ENCODE assay signal across 8 cellular contexts in the genomic region with DNA sequence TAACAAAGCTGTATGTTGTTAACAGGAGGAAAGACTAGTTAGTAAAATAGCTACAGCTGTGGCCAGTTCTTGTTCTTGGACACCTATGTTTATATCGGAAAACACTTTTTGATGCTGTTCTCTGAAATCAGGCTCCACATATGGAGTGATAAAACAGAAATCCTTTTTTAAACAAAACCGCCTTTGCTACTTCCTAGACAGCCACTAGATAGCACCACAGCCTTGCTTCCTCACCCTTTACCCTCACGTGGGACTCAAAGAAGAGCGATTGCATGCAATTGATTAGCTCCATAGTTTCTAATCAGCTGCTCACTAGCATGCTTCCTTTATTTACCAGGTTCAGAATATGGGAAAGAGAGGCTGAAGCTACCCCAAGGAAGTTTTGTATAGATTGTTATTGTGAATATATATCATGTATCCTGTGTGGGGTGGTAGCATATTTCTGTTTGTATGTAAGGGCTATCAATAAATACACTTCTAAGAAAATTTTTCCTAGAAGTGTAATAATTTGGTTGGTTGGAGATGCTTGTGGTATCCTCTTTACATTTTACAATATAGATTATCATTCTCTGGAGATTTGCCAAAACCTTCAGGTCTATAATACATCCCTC. TPM values are rescaled to one million over a fixed set of nuclear protein-coding genes. Genes with fewer than 3 reads are reported as not detected.
DNase-seq lines count a peak whose midpoint lies in the region; ATAC-seq, FAIRE-seq and TF ChIP-seq lines count a peak whose summit lies in the region.

No MANE protein-coding gene starts in this region.

- no peak overlapping the region for H3K27ac Mint-ChIP-seq in astrocyte (ENCODE audit: unreplicated experiment)
- no peak overlapping the region for H3K27ac Mint-ChIP-seq in CD14-positive monocyte

- peaks cover 5% of the 10 kb centered on the region for H3K4me1 ChIP-seq in astrocyte (ENCODE audit: insufficient read depth, low read length)
- H3K4me1 ChIP-seq in left lung = peaks cover 0 to 15% of the 10 kb centered on the region in 2 donors

- H3K9me3 Mint-ChIP-seq in astrocyte (ENCODE audit: unreplicated experiment) = no peaks in the 10 kb centered on the region
- no peaks in the 10 kb centered on the region for H3K9me3 Mint-ChIP-seq in CD14-positive monocyte

- H4K20me1 ChIP-seq in astrocyte (ENCODE audit: insufficient read depth, low read length) = no peaks in the 10 kb centered on the region

- H3K4me1 Mint-ChIP-seq in astrocyte (ENCODE audit: low read depth, unreplicated experiment) (no peaks in the 10 kb centered on the region), CD14-positive monocyte (peaks cover 13% of the 10 kb centered on the region)

- H3K36me3 ChIP-seq in astrocyte (ENCODE audit: insufficient read depth, low read length) (no peaks in the 10 kb centered on the region), left lung (no peaks in the 10 kb centered on the region)

- no peak for FAIRE-seq in astrocyte (lab: Jason Lieb, UNC)

- peak; percentile 70 for DNase-seq in AG08395 (ENCODE audit: low spot score)
- DNase-seq in NCI-H526 treated with DMSO at 0.1 percent for 48 hours (lab: John Stamatoyannopoulos, UW) = peak; percentile 37
- DNase-seq in astrocyte (ENCODE audit: low read depth) = peak; percentile 22
- no peak for DNase-seq in left lung
- no peak for DNase-seq in CD14-positive monocyte (ENCODE audit: low spot score)
- DNase-seq in HuH-7.5 (ENCODE audit: low spot score) = no peak

- H3K79me2 ChIP-seq in astrocyte (ENCODE audit: insufficient read depth, low read length) = peaks cover 6% of the 10 kb centered on the region

- H3K36me3 Mint-ChIP-seq in astrocyte (ENCODE audit: low read depth, unreplicated experiment) (no peaks in the 10 kb centered on the region), CD14-positive monocyte (no peaks in the 10 kb centered on the region)

- H2AFZ ChIP-seq in astrocyte (ENCODE audit: low read depth, low read length) = peak overlapping the region; percentile 5

- H3K4me3 ChIP-seq in GM12875 (ENCODE audit: low read depth, low read length) (no peak overlapping the region), astrocyte (ENCODE audit: insufficient read depth, low read depth, low read length) (no peak overlapping the region), left lung (no peak overlapping the region)

- H3K4me2 ChIP-seq in astrocyte (ENCODE audit: low read length) = peak overlapping the region; percentile 9

- peaks cover 3% of the 10 kb centered on the region for H3K27me3 ChIP-seq in astrocyte (ENCODE audit: insufficient read depth, low read length)
- H3K27me3 ChIP-seq in left lung = no peaks in the 10 kb centered on the region

- H3K27ac ChIP-seq in astrocyte (ENCODE audit: low read depth, low read length) (no peak overlapping the region), left lung (no peak overlapping the region)

- TF ChIP-seq CTCF in GM12875 (IDR thresholded peaks at IDR 0.05; ENCODE audit: borderline replicate concordance, insufficient read depth, low read depth, low read length) (peak; percentile 62), astrocyte (IDR thresholded peaks at IDR 0.05; ENCODE audit: insufficient read depth, low read depth, low read length) (peak; percentile 55), left lung (IDR thresholded peaks at IDR 0.05) (no peak), CD14-positive monocyte (IDR thresholded peaks at IDR 0.05) (no peak)

- peaks cover 10% of the 10 kb centered on the region for H3K27me3 Mint-ChIP-seq in astrocyte (ENCODE audit: low read depth, unreplicated experiment)
- peaks cover 8 to 16% (median 10%) of the 10 kb centered on the region in 3 donors for H3K27me3 Mint-ChIP-seq in CD14-positive monocyte (ENCODE audit: low read depth in 3 of 3)

- no peak overlapping the region for H3K9ac ChIP-seq in astrocyte (ENCODE audit: low read length)

- H3K4me3 Mint-ChIP-seq in astrocyte (ENCODE audit: unreplicated experiment) (no peak overlapping the region), CD14-positive monocyte (no peak overlapping the region)

- intact Hi-C loops in left lung (cut with DNase I) (loop anchor here in 1 of 2 donors (10.0 kb wide), 1 partner anchor 61 kb away; no protein-coding TSS in a partner anchor), CD14-positive monocyte (cut with micrococcal nuclease) (loop anchor here in 1 of 2 donors (10.0 kb wide), 1 partner anchor 261 kb away; a partner anchor contains a TSS)

- H3K9me3 ChIP-seq in astrocyte (ENCODE audit: insufficient read depth, low read depth, low read length) = no peaks in the 10 kb centered on the region
- H3K9me3 ChIP-seq in left lung = no peaks in the 10 kb centered on the region

- peak; percentile 48 for ATAC-seq in left lung
- ATAC-seq in HG03175 (IDR thresholded peaks at IDR 0.05; ENCODE audit: unreplicated experiment) = no peak

RNA-seq across cellular contexts. Expression of a gene that starts 4.3 kb away (rescaled TPM):
- total RNA-seq in astrocyte (12.3 and 13.5 TPM in 2 replicates), left lung (10 to 100 TPM; 12.7 to 14.5 TPM)
- 10 to 100 TPM in 1 of 2 donors, 1 to 10 TPM in 1; 9.0 to 10.8 TPM for polyA plus RNA-seq in CD14-positive monocyte

RNA-seq across cellular contexts. Expression of a gene that starts 11.4 kb away (rescaled TPM):
- total RNA-seq in astrocyte = not detected in 2 replicates
- total RNA-seq in left lung = 1 to 10 TPM in 1 of 2 donors, under 1 TPM in 1; 0.39 to 2.7 TPM
- polyA plus RNA-seq in CD14-positive monocyte = not detected

RNA-seq across cellular contexts. Expression of a gene that starts 34.0 kb away (rescaled TPM):
- total RNA-seq in astrocyte = 0.32 and 0.36 TPM in 2 replicates
- 10 to 100 TPM; 23.8 to 24.3 TPM for total RNA-seq in left lung
- polyA plus RNA-seq in CD14-positive monocyte = not detected

RNA-seq across cellular contexts. Expression of a gene that starts 42.8 kb away (rescaled TPM):
- total RNA-seq in astrocyte (not detected in 2 replicates), left lung (under 1 TPM in 1 of 2 donors, not detected in 1; 0.18 TPM)
- polyA plus RNA-seq in CD14-positive monocyte = not detected

RNA-seq across cellular contexts. Expression of a gene that starts 44.0 kb away (rescaled TPM):
- 60.2 and 61.0 TPM in 2 replicates for total RNA-seq in astrocyte
- total RNA-seq in left lung = 100 to 1,000 TPM in 1 of 2 donors, 10 to 100 TPM in 1; 93.9 to 123 TPM
- polyA plus RNA-seq in CD14-positive monocyte = 100 to 1,000 TPM; 358 to 375 TPM

Comparison
In these comparisons a context has a peak if more than half of its experiments do, and no peak if none do; other contexts are left out.
1. DNase-seq: peak in AG08395 (single experiment), NCI-H526 treated with DMSO at 0.1 percent for 48 hours (single experiment) and astrocyte (single experiment); none in left lung (0 of 2), CD14-positive monocyte (single experiment) and HuH-7.5 (single experiment).
2. CTCF ChIP-seq: peak in GM12875 (single experiment) and astrocyte (single experiment); none in left lung (0 of 2) and CD14-positive monocyte (single experiment).
3. RNA of a gene that starts 34.0 kb away (total RNA-seq): 23.8 to 24.3 TPM in left lung; 0.32 to 0.36 TPM in astrocyte; every median in the first group is over 10 times any median in the second.